In genomic region chr16:68984467-68984866, GRCh38 we compare ENCODE assay signal across 17 cellular contexts.
DNase-seq lines count a peak whose midpoint lies in the region; ATAC-seq, FAIRE-seq and TF ChIP-seq lines count a peak whose summit lies in the region.
"Had no signal": no experiment of that assay in that cellular context is flagged by ENCODE, and none has a peak within 500 bp of the region (broad histone marks: within the 10 kb centered on the region; RNA-seq: fewer than 3 reads in every experiment).

No MANE protein-coding gene starts in this region.

- no peak overlapping the region for H3K14ac ChIP-seq in H1 (ENCODE audit: insufficient read length)

- WGBS in H1 (ENCODE audit: extremely low coverage in 1 of 2, insufficient coverage in 1 of 2, insufficient read length in 1 of 2, insufficient replicate concordance in 2 of 2, low coverage in 1 of 2, low lambda C conversion rate in 2 of 2, missing lambda C conversion rate in 1 of 2), 2 experiments, result 96% methylated on average over 1 of the region's 1 CpG; no CpG with 5 or more reads in 1 of the 2 experiments

- no peak overlapping the region for H2BK15ac ChIP-seq in H1 (ENCODE audit: low read length)

- H3K23me2 ChIP-seq in H1 (ENCODE audit: low read depth, low read length), result no peaks in the 10 kb centered on the region; the same call in 1 of the 2 replicates

- no peak overlapping the region for H3K18ac ChIP-seq in H1 (ENCODE audit: extremely low read depth, low read length)

- ATAC-seq in RWPE2 (ENCODE audit: low read depth), result no peak
- ATAC-seq in stimulated activated naive B cell treated with anti-CD40 and anti-IgM and Interleukin-4, amounts not matched to agents 10 μg/mL and 1 μg/mL and 100 μg/mL, for 72 hours (replicated peaks), result no peak
- no peak for ATAC-seq in GM19035 (IDR thresholded peaks at IDR 0.05; ENCODE audit: unreplicated experiment)
- ATAC-seq: GM23338 had no signal

- no peak overlapping the region for H2BK12ac ChIP-seq in H1 (ENCODE audit: low read depth, low read length)

- H3K27me3 Mint-ChIP-seq in stimulated activated naive B cell treated with anti-CD40 and anti-IgM and Interleukin-4, amounts not matched to agents 10 μg/mL and 1 μg/mL and 100 μg/mL, for 72 hours, result no peaks in the 10 kb centered on the region
- H3K27me3 Mint-ChIP-seq: CD4-positive, alpha-beta memory T cell had no signal

- H3K4me1 ChIP-seq in HEK293 (ENCODE audit: control insufficient read depth, insufficient read depth, low read length), result no peaks in the 10 kb centered on the region
- peaks cover 35% of the 10 kb centered on the region for H3K4me1 ChIP-seq in RWPE2 (ENCODE audit: insufficient read depth, poor library complexity, severe bottlenecking)
- H3K4me1 ChIP-seq in H1 (replicated peaks in 1 of 4; ENCODE audit: control insufficient read depth in 3 of 4, insufficient read depth in 4 of 4, low read length in 3 of 4), result peaks cover 0 to 9% (median 5%) of the 10 kb centered on the region in 4 experiments; a peak in 2 of 7 replicates

- H3K36me3 Mint-ChIP-seq in stimulated activated naive B cell treated with anti-CD40 and anti-IgM and Interleukin-4, amounts not matched to agents 10 μg/mL and 1 μg/mL and 100 μg/mL, for 72 hours, result peaks cover 30 to 47% of the 10 kb centered on the region in 2 donors

- H2BK120ac ChIP-seq in H1 (replicated peaks; ENCODE audit: low read depth, low read length), result no peak overlapping the region

- CTCF ChIA-PET in HEK293 (lab: Yijun Ruan, JAX) (interaction anchor here (0.6 to 0.7 kb wide), 2 partner anchors 126 to 141 kb away, joined by 3 read pairs; no protein-coding TSS in a partner anchor), H1 (lab: Charles Lee; ENCODE audit: partially characterized antibody) (interaction anchor here (0.5 to 2.7 kb wide), 11 partner anchors 7 to 813 kb away, joined by 3 to 8 read pairs (median 4); partner anchors contain the start of gene HAS3)

- no peaks in the 10 kb centered on the region for H3K9me3 ChIP-seq in HEK293 (ENCODE audit: control insufficient read depth, insufficient read depth, low read depth, low read length)
- H3K9me3 ChIP-seq in RWPE2 (ENCODE audit: severe bottlenecking), result no peaks in the 10 kb centered on the region
- no peaks in the 10 kb centered on the region for H3K9me3 ChIP-seq in H1 (ENCODE audit: insufficient read depth in 2 of 2, low read depth in 1 of 2, low read length in 1 of 2)
- H3K9me3 ChIP-seq: HAP-1 had no signal

- H3K4me3 ChIP-seq in HEK293 (ENCODE audit: low read depth, low read length) (no peak overlapping the region), RWPE2 (ENCODE audit: severe bottlenecking) (no peak overlapping the region), H1 (ENCODE audit: extremely low read depth in 1 of 4, insufficient read depth in 2 of 4, low read depth in 3 of 4, low read length in 4 of 4) (no peak overlapping the region)
- H3K4me3 ChIP-seq: GM23338, HAP-1 had no signal

- H3K4ac ChIP-seq in H1 (replicated peaks; ENCODE audit: insufficient read length, low read depth, low read length), result no peak overlapping the region

- H3K56ac ChIP-seq in H1 (replicated peaks; ENCODE audit: insufficient read length, low read depth, low read length), result no peak overlapping the region

- no peak for TF ChIP-seq EP300 in H1 (IDR thresholded peaks at IDR 0.05; ENCODE audit: borderline replicate concordance in 1 of 2, low read depth in 2 of 2, low read length in 2 of 2)

- no peak overlapping the region for H2AFZ ChIP-seq in H1 (ENCODE audit: low read length)
- H2AFZ ChIP-seq: GM23338 had no signal

- H3K79me1 ChIP-seq in H1 (ENCODE audit: low read depth, low read length), result no peaks in the 10 kb centered on the region

- H3K27me3 ChIP-seq in RWPE2 (ENCODE audit: insufficient read depth, poor library complexity, severe bottlenecking), result no peaks in the 10 kb centered on the region
- H3K27me3 ChIP-seq in H1 (replicated peaks in 1 of 4; ENCODE audit: control insufficient read depth in 3 of 4, extremely low read depth in 1 of 4, insufficient read depth in 3 of 4, low read length in 3 of 4), result no peaks in the 10 kb centered on the region

- H3K4me3 Mint-ChIP-seq in stimulated activated naive B cell treated with anti-CD40 and anti-IgM and Interleukin-4, amounts not matched to agents 10 μg/mL and 1 μg/mL and 100 μg/mL, for 72 hours, result no peak overlapping the region
- H3K4me3 Mint-ChIP-seq: CD4-positive, alpha-beta memory T cell; GM23338 had no signal

- no peak overlapping the region for H3K4me2 ChIP-seq in H1 (ENCODE audit: insufficient read depth in 1 of 2, low read depth in 2 of 2, low read length in 2 of 2)
- H3K4me2 ChIP-seq: GM23338 had no signal

- TF ChIP-seq POLR2A in H1 (IDR thresholded peaks at IDR 0.05; ENCODE audit: control extremely low read depth in 1 of 2, low read depth in 2 of 2, low read length in 2 of 2), result no peak

- no peak overlapping the region for H2AK5ac ChIP-seq in H1 (ENCODE audit: low read depth, low read length)

- TF ChIP-seq RAD21 in H1 (IDR thresholded peaks at IDR 0.05 in 1 of 2, conservative IDR thresholded peaks at IDR 0.05 in 1 of 2; ENCODE audit: low read depth in 2 of 2, low read length in 2 of 2), result no peak

- no peak for DNase-seq in RWPE2 (ENCODE audit: low spot score)
- no peak for DNase-seq in H1 (ENCODE audit: low read depth in 1 of 2, low spot score in 2 of 2)
- no peak for DNase-seq in stimulated activated naive B cell treated with anti-CD40 and anti-IgM and Interleukin-4, amounts not matched to agents 10 μg/mL and 1 μg/mL and 100 μg/mL, for 72 hours
- no peak for DNase-seq in NCI-H1092 treated with DMSO at 0.1 percent for 48 hours (lab: John Stamatoyannopoulos, UW)
- DNase-seq: C1 segment of cervical spinal cord; Calu3; CD4-positive, alpha-beta memory T cell; COR-L47; DMS53; DMS79 treated with DMSO at 0.1 percent for 48 hours had no signal

- H3K27ac ChIP-seq in HEK293 (ENCODE audit: extremely low read depth, low read depth, low read length) (no peak overlapping the region), RWPE2 (ENCODE audit: poor library complexity, severe bottlenecking) (peak overlapping the region; percentile 86), H1 (ENCODE audit: low read depth, low read length) (no peak overlapping the region)

- no peaks in the 10 kb centered on the region for H3K79me2 ChIP-seq in H1 (ENCODE audit: control insufficient read depth in 1 of 2, insufficient read depth in 2 of 2, low read length in 2 of 2)

- FAIRE-seq in H1 (lab: Jason Lieb, UNC), result no peak
- FAIRE-seq: G401.6, GM12892, H54 had no signal

- POLR2A ChIA-PET in HEK293 (lab: Yijun Ruan, JAX), result no interaction called here
- POLR2A ChIA-PET in H1 (lab: Charles Lee; ENCODE audit: partially characterized antibody), result interaction anchor here (1.1 kb wide), 2 partner anchors 105 to 145 kb away, joined by 3 read pairs; no protein-coding TSS in a partner anchor

- no peaks in the 10 kb centered on the region for H3K4me1 Mint-ChIP-seq in stimulated activated naive B cell treated with anti-CD40 and anti-IgM and Interleukin-4, amounts not matched to agents 10 μg/mL and 1 μg/mL and 100 μg/mL, for 72 hours
- H3K4me1 Mint-ChIP-seq: CD4-positive, alpha-beta memory T cell had no signal

- H2BK5ac ChIP-seq in H1 (ENCODE audit: low read depth, low read length), result no peak overlapping the region

- TF ChIP-seq CTCF in HEK293 (tag by site-specific recombination; IDR thresholded peaks at IDR 0.05) (no peak), RWPE2 (IDR thresholded peaks at IDR 0.05; ENCODE audit: poor library complexity, severe bottlenecking) (no peak), H1 (IDR thresholded peaks at IDR 0.05; ENCODE audit: control extremely low read depth in 1 of 3, insufficient read depth in 1 of 3, low read depth in 1 of 3, low read length in 3 of 3) (no peak)

- H3K36me3 ChIP-seq in HEK293 (ENCODE audit: control insufficient read depth in 2 of 2, insufficient read depth in 1 of 2, low read length in 2 of 2), result no peaks in the 10 kb centered on the region; a peak in 1 of 3 replicates
- H3K36me3 ChIP-seq in RWPE2 (ENCODE audit: low read depth), result no peaks in the 10 kb centered on the region; the same call in 1 of the 2 replicates
- H3K36me3 ChIP-seq in H1 (ENCODE audit: control insufficient read depth in 2 of 4, insufficient read depth in 4 of 4, low read length in 3 of 4), result no peaks in the 10 kb centered on the region
- H3K36me3 ChIP-seq: HAP-1 had no signal

- H3K9ac ChIP-seq in H1 (replicated peaks in 1 of 4; ENCODE audit: extremely low read depth in 1 of 4, low read depth in 3 of 4, low read length in 3 of 4), result no peak overlapping the region

- H3K23ac ChIP-seq in H1 (ENCODE audit: insufficient read length), result no peak overlapping the region

- H4K91ac ChIP-seq in H1 (replicated peaks; ENCODE audit: insufficient read length, low read length), result no peak overlapping the region

- no peaks in the 10 kb centered on the region for H4K20me1 ChIP-seq in H1 (replicated peaks in 1 of 2; ENCODE audit: control insufficient read depth in 1 of 2, insufficient read depth in 2 of 2, low read length in 2 of 2)

- H4K5ac ChIP-seq in H1 (ENCODE audit: insufficient read length, low read depth, low read length), result no peak overlapping the region

- no peak overlapping the region for H4K8ac ChIP-seq in H1 (ENCODE audit: extremely low read depth, insufficient read depth, low read length)

- peak overlapping the region; percentile 68 for H3K27ac Mint-ChIP-seq in stimulated activated naive B cell treated with anti-CD40 and anti-IgM and Interleukin-4, amounts not matched to agents 10 μg/mL and 1 μg/mL and 100 μg/mL, for 72 hours
- H3K27ac Mint-ChIP-seq: CD4-positive, alpha-beta memory T cell; GM23338 had no signal

- H2BK20ac ChIP-seq in H1 (ENCODE audit: low read length), result no peak overlapping the region

- H3K9me3 Mint-ChIP-seq in stimulated activated naive B cell treated with anti-CD40 and anti-IgM and Interleukin-4, amounts not matched to agents 10 μg/mL and 1 μg/mL and 100 μg/mL, for 72 hours, result no peaks in the 10 kb centered on the region
- H3K9me3 Mint-ChIP-seq: CD4-positive, alpha-beta memory T cell; GM23338 had no signal

TF ChIP-seq in HEK293, 187 proteins besides CTCF, POLR2A, EP300 and RAD21 (continues in another document):
- TF ChIP-seq ZNF121 (tag by site-specific recombination; IDR thresholded peaks at IDR 0.05), result peak; percentile 93

TF ChIP-seq in H1, 55 proteins besides CTCF, POLR2A, EP300 and RAD21:
- 0 out of 2 replicates have a peak, but pooled peaks have one; percentile 59 for TF ChIP-seq KDM1A (IDR thresholded peaks at IDR 0.05; ENCODE audit: borderline replicate concordance, low read length)
- no peak for TF ChIP-seq ASH2L (IDR thresholded peaks at IDR 0.05; ENCODE audit: low read length)
